Comparison of ENCODE assay signal across 7 cellular contexts in the genomic region with DNA sequence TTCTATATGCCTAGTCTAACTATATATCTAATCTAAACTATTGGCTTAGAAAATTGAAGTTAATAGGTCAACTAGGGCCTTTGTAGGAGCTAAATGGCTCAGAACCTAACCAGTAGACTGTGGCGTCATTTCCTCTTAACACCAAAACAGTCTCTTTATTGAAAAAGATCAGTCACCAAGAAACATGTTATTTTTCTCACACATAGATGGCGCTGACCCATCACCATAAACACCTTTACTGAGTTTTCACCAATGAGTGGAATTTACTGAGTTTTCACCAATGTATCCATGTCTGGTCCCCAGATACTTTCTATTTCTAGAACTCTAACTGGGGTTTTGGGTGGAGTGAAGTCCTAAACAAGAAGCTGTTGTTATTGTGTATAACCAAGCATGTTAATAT.
DNase-seq lines count a peak whose midpoint lies in the region; ATAC-seq and TF ChIP-seq lines count a peak whose summit lies in the region.

No MANE protein-coding gene starts in this region.

- H3K9me3 Mint-ChIP-seq in brain = peaks cover 3 to 13% (median 11%) of the 10 kb centered on the region in 5 experiments

- no peaks in the 10 kb centered on the region for H3K79me2 ChIP-seq in osteoblast (ENCODE audit: insufficient read depth, low read length)

- H2AFZ ChIP-seq in osteoblast (ENCODE audit: low read length) = peak overlapping the region; percentile 33

- no peak overlapping the region for H3K4me3 ChIP-seq in GM12865 (ENCODE audit: low read depth, low read length)
- H3K4me3 ChIP-seq in LNCaP clone FGC (ENCODE audit: low read depth, low read length) = no peak overlapping the region
- H3K4me3 ChIP-seq in osteoblast (ENCODE audit: insufficient read depth, low read length) = no peak overlapping the region

- H3K27ac ChIP-seq in osteoblast (ENCODE audit: low read depth, low read length) = no peak overlapping the region

- no peaks in the 10 kb centered on the region for H3K4me1 ChIP-seq in osteoblast (ENCODE audit: insufficient read depth, low read length)

- no peak for TF ChIP-seq CTCF in GM12865 (IDR thresholded peaks at IDR 0.05; ENCODE audit: insufficient read depth, low read depth, low read length, missing control alignments)
- peak; percentile 60 for TF ChIP-seq CTCF in LNCaP clone FGC (IDR thresholded peaks at IDR 0.05; ENCODE audit: control insufficient read depth, extremely low read depth, insufficient read depth)
- peak; percentile 36 to 61 for TF ChIP-seq CTCF in brain (conservative IDR thresholded peaks at IDR 0.05)
- TF ChIP-seq CTCF in osteoblast (IDR thresholded peaks at IDR 0.05; ENCODE audit: extremely low read depth, low read depth, low read length) = peak; percentile 58

- H3K4me2 ChIP-seq in osteoblast (ENCODE audit: insufficient read depth, low read length) = peak overlapping the region; percentile 13

- ATAC-seq in T-helper 17 cell = no peak
- no peak for ATAC-seq in HG03521 (IDR thresholded peaks at IDR 0.05; ENCODE audit: unreplicated experiment)

- no peaks in the 10 kb centered on the region for H3K36me3 Mint-ChIP-seq in brain
- H3K36me3 Mint-ChIP-seq in T-helper 17 cell (ENCODE audit: low read depth) = no peaks in the 10 kb centered on the region

- H3K27me3 ChIP-seq in osteoblast (ENCODE audit: insufficient read depth, low read length) = no peaks in the 10 kb centered on the region

- H3K9me3 ChIP-seq in osteoblast (ENCODE audit: low read depth, low read length) (no peaks in the 10 kb centered on the region), T-helper 17 cell (ENCODE audit: control insufficient read depth, low read length, poor library complexity, severe bottlenecking) (no peaks in the 10 kb centered on the region)

- H3K36me3 ChIP-seq in osteoblast (ENCODE audit: insufficient read depth, low read length) = no peaks in the 10 kb centered on the region

- no peak overlapping the region for H3K27ac Mint-ChIP-seq in brain
- H3K27ac Mint-ChIP-seq in T-helper 17 cell = no peak overlapping the region

- DNase-seq in GM12865 (ENCODE audit: low read depth) (peak; percentile 13), LNCaP clone FGC (ENCODE audit: low read depth) (no peak), osteoblast (ENCODE audit: insufficient read length, low spot score, missing footprints) (no peak), T-helper 17 cell (no peak), NCI-H1048 (lab: John Stamatoyannopoulos, UW) (no peak)

- H3K4me1 Mint-ChIP-seq in brain (no peaks in the 10 kb centered on the region), T-helper 17 cell (no peaks in the 10 kb centered on the region)

- no peaks in the 10 kb centered on the region for H4K20me1 ChIP-seq in osteoblast (ENCODE audit: insufficient read depth, low read length)

- H3K27me3 Mint-ChIP-seq in brain = peaks cover 3% of the 10 kb centered on the region
- H3K27me3 Mint-ChIP-seq in T-helper 17 cell = no peaks in the 10 kb centered on the region

- H3K4me3 Mint-ChIP-seq in brain (no peak overlapping the region), T-helper 17 cell (no peak overlapping the region)
